Comparison of ENCODE assay signal across 17 cellular contexts in genomic region chr2:226508683-226509082, GRCh38.
"Had no signal": no experiment of that assay in that cellular context is flagged by ENCODE, and none has a peak within 500 bp of the region (broad histone marks: within the 10 kb centered on the region; RNA-seq: fewer than 3 reads in every experiment).

No MANE protein-coding gene starts in this region.

- H3K27me3 ChIP-seq: body of pancreas, tibial nerve had no signal

- H3K4me1 ChIP-seq: body of pancreas, left ventricle myocardium inferior, prostate gland, tibial nerve had no signal

- H3K4me3 ChIP-seq: body of pancreas, left ventricle myocardium inferior, prostate gland, tibial nerve had no signal

- H3K36me3 ChIP-seq: left ventricle myocardium inferior, prostate gland, tibial nerve had no signal

- DNase-seq: activated B cell treated with CpG ODN at 0.5 μM for 24 hours; activated CD4-positive, alpha-beta T cell treated with anti-CD3 and anti-CD28 coated beads, Interleukin-2, amount 10 ng/mL, durations not matched to agents 24 days and 14 days; activated naive CD4-positive, alpha-beta T cell; body of pancreas; cerebellar nuclear complex; glutamatergic neuron; immature natural killer cell; left ventricle myocardium inferior; occipital lobe; SHP77 treated with DMSO at 0.1 percent for 48 hours; stimulated activated CD4-positive, alpha-beta T cell treated with anti-CD3 and anti-CD28 coated beads, Interleukin-15, amount 100 ng/mL, for 24 hours; stimulated activated CD4-positive, alpha-beta T cell treated with anti-CD3 and anti-CD28 coated beads, Interleukin-4, amount 100 ng/mL, for 24 hours; stimulated activated naive CD8-positive, alpha-beta T cell treated with anti-CD3 and anti-CD28 coated beads, Interleukin-15, amount 100 ng/mL, for 72 hours; T-helper 17 cell had no signal

- ATAC-seq: body of pancreas; natural killer cell treated with Interleukin-12 subunit alpha and Interleukin-12 subunit beta and Interleukin-15 and Interleukin-18, amount 100 ng/mL, for 72 hours; stimulated activated naive CD8-positive, alpha-beta T cell treated with anti-CD3 and anti-CD28 coated beads, Interleukin-15, amount 100 ng/mL, for 72 hours; T-helper 17 cell had no signal

- H3K27ac ChIP-seq: body of pancreas, left ventricle myocardium inferior, prostate gland, tibial nerve had no signal

- H3K9me3 ChIP-seq: prostate gland had no signal
